In genomic region chr11:82867495-82868082, GRCh38 we compare ENCODE assay signal across 8 cellular contexts. TPM values are rescaled to one million over a fixed set of nuclear protein-coding genes. Genes with fewer than 3 reads are reported as not detected.
DNase-seq lines count a peak whose midpoint lies in the region; ATAC-seq and TF ChIP-seq lines count a peak whose summit lies in the region.

No MANE protein-coding gene starts in this region.

- intact Hi-C loops in left lung (cut with DNase I): no loop called here

- peak; percentile 95 for TF ChIP-seq CTCF in chondrocyte (IDR thresholded peaks at IDR 0.05)
- peak; percentile 62 to 69 for TF ChIP-seq CTCF in left lung (IDR thresholded peaks at IDR 0.05)

- peak overlapping the region; percentile 37 for H3K4me3 Mint-ChIP-seq in chondrocyte (ENCODE audit: unreplicated experiment)

- ATAC-seq in HG02981 (IDR thresholded peaks at IDR 0.05; ENCODE audit: unreplicated experiment) (peak; percentile 52), left lung (peak; percentile 69)

- peaks cover 14% of the 10 kb centered on the region for H3K4me1 Mint-ChIP-seq in chondrocyte (ENCODE audit: low read depth)

- no peaks in the 10 kb centered on the region for H3K27me3 ChIP-seq in left lung

- H3K9me3 ChIP-seq in left lung: no peaks in the 10 kb centered on the region

- DNase-seq in DMS53 treated with DMSO at 0.1 percent for 48 hours (lab: John Stamatoyannopoulos, UW; ENCODE audit: unreplicated experiment) (peak; percentile 87), NCI-H524 treated with DMSO at 0.1 percent for 48 hours (lab: John Stamatoyannopoulos, UW) (peak; percentile 31), chondrocyte (ENCODE audit: low spot score) (no peak), left lung (peak in 1 of 2 donors; percentile 55), HPDE6-E6E7 (ENCODE audit: extremely low spot score) (no peak)
- DNase-seq in activated CD4-positive, alpha-beta T cell treated with anti-CD3 and anti-CD28 coated beads for 48 hours: peak; percentile 86
- DNase-seq in stimulated activated CD4-positive, alpha-beta T cell treated with anti-CD3 and anti-CD28 coated beads, Interleukin-4, amount 100 ng/mL, for 4 hours: peak; percentile 53 to 62

- no peaks in the 10 kb centered on the region for H3K27me3 Mint-ChIP-seq in chondrocyte (ENCODE audit: low read depth)

- H3K4me3 ChIP-seq in left lung: no peak overlapping the region

- no peak overlapping the region for H3K27ac Mint-ChIP-seq in chondrocyte (ENCODE audit: unreplicated experiment)

- no peak overlapping the region for H3K27ac ChIP-seq in left lung

- H3K36me3 Mint-ChIP-seq in chondrocyte (ENCODE audit: low read depth): no peaks in the 10 kb centered on the region

- no peaks in the 10 kb centered on the region for H3K9me3 Mint-ChIP-seq in chondrocyte (ENCODE audit: low read depth)

- peaks cover 6 to 40% of the 10 kb centered on the region in 2 donors for H3K4me1 ChIP-seq in left lung

- no peaks in the 10 kb centered on the region for H3K36me3 ChIP-seq in left lung

RNA-seq across cellular contexts. Expression of gene PRCP, which starts 32.6 kb away (rescaled TPM):
- total RNA-seq in chondrocyte (51.2 to 58.9 TPM (median 56.6 TPM) in 3 replicates), left lung (10 to 100 TPM; 82.4 to 88.0 TPM)

RNA-seq across cellular contexts. Expression of gene DDIAS, which starts 33.9 kb away (rescaled TPM):
- total RNA-seq in chondrocyte (1.2 to 3.5 TPM (median 1.8 TPM) in 3 replicates), left lung (1 to 10 TPM; 2.9 to 4.2 TPM)

Comparison
In these comparisons a context has a peak if more than half of its experiments do, and no peak if none do; other contexts are left out.
1. DNase-seq: peak in DMS53 treated with DMSO at 0.1 percent for 48 hours (single experiment), NCI-H524 treated with DMSO at 0.1 percent for 48 hours (single experiment), activated CD4-positive, alpha-beta T cell treated with anti-CD3 and anti-CD28 coated beads for 48 hours (single experiment) and stimulated activated CD4-positive, alpha-beta T cell treated with anti-CD3 and anti-CD28 coated beads, Interleukin-4, amount 100 ng/mL, for 4 hours (2 of 2); none in chondrocyte (single experiment) and HPDE6-E6E7 (single experiment).